10 cellular contexts compared by ENCODE assay signal in the genomic region with DNA sequence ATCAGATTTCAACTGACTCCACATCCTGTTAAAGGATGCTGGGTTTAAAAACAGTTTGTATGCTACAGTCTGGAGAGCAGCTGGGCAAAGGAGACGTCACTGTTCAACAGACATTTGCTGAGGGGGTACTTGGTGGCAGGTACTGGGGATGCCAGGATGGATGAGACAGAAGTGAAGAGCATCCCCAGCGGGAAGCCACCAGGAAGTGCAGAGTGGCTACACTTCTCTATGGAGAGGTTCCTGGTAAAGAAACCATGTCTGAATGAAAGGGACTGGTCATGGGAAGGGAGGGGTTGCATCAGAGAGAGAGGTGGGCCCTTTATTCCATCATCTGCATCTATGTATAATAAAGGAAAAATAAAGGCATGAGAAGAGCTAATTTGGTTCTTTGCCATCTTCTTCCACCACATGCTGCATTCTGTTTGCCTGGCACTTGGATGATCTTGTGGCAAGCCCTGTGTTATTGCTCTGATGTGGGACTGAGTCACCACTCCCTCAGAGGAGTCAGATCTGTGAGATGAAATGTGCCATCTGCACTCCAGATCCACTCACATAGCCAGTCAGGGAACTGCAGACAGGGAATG.
DNase-seq lines count a peak whose midpoint lies in the region; ATAC-seq, FAIRE-seq and TF ChIP-seq lines count a peak whose summit lies in the region.
"Had no signal": no experiment of that assay in that cellular context is flagged by ENCODE, and none has a peak within 500 bp of the region (broad histone marks: within the 10 kb centered on the region; RNA-seq: fewer than 3 reads in every experiment).

No MANE protein-coding gene starts in this region.

- intact Hi-C loops in Calu3 (cut with micrococcal nuclease; ENCODE audit: unreplicated experiment) (no loop called here), body of pancreas (cut with DNase I) (no loop called here)

- H3K27ac Mint-ChIP-seq in Calu3 (ENCODE audit: unreplicated experiment) (peak overlapping the region; percentile 64), neural crest cell (ENCODE audit: unreplicated experiment) (peak overlapping the region; percentile 89)
- H3K27ac Mint-ChIP-seq: memory B cell had no signal

- FAIRE-seq in GM19239 (lab: Jason Lieb, UNC): no peak

- no peak for TF ChIP-seq POLR2A in body of pancreas (IDR thresholded peaks at IDR 0.05)

- H3K9me3 ChIP-seq in body of pancreas: no peaks in the 10 kb centered on the region

- TF ChIP-seq CTCF in Calu3 (IDR thresholded peaks at IDR 0.05; ENCODE audit: unreplicated experiment) (no peak), epithelial cell of esophagus (IDR thresholded peaks at IDR 0.05; ENCODE audit: insufficient read depth, low read depth, low read length, missing control alignments) (no peak), neural crest cell (conservative IDR thresholded peaks at IDR 0.05) (no peak), body of pancreas (IDR thresholded peaks at IDR 0.05) (no peak)

- CTCF ChIA-PET in Calu3 (lab: Charles Lee): no interaction called here

- H3K4me3 Mint-ChIP-seq in Calu3 (ENCODE audit: low read depth, unreplicated experiment): no peak overlapping the region
- H3K4me3 Mint-ChIP-seq in neural crest cell: peak overlapping the region; percentile 70
- H3K4me3 Mint-ChIP-seq: memory B cell had no signal

- H3K27ac ChIP-seq in body of pancreas: no peak overlapping the region

- H3K9me3 Mint-ChIP-seq in Calu3 (ENCODE audit: low read depth, unreplicated experiment) (no peaks in the 10 kb centered on the region), neural crest cell (no peaks in the 10 kb centered on the region)

- WGBS in body of pancreas, 2 donors: 59 to 83% methylated on average over 2 of the region's 2 CpGs

- no peaks in the 10 kb centered on the region for H3K4me1 ChIP-seq in body of pancreas

- no peak for ATAC-seq in body of pancreas
- ATAC-seq in HG03095 (IDR thresholded peaks at IDR 0.05; ENCODE audit: unreplicated experiment): no peak

- H3K36me3 Mint-ChIP-seq in Calu3 (ENCODE audit: insufficient read depth, unreplicated experiment) (peaks cover 60% of the 10 kb centered on the region), neural crest cell (ENCODE audit: low read depth) (peaks cover 24% of the 10 kb centered on the region)

- peaks cover 24% of the 10 kb centered on the region for H3K4me1 Mint-ChIP-seq in Calu3 (ENCODE audit: low read depth, unreplicated experiment)
- peaks cover 56% of the 10 kb centered on the region for H3K4me1 Mint-ChIP-seq in neural crest cell

- no TSS peak for BruUV-seq in Calu3 (replicated peaks; lab: Mats Ljungman, UMichigan)

- DNase-seq in Calu3 (no peak), NCI-H345 treated with DMSO at 0.1 percent for 48 hours (lab: John Stamatoyannopoulos, UW; ENCODE audit: unreplicated experiment) (peak; percentile 42), epithelial cell of esophagus (ENCODE audit: low read depth) (peak; percentile 92), neural crest cell (ENCODE audit: low read depth, low spot score) (no peak), body of pancreas (no peak), KG1 (lab: John Stamatoyannopoulos, UW) (no peak), GM19239 (ENCODE audit: insufficient read length, low spot score) (no peak)
- DNase-seq: activated CD8-positive, alpha-beta memory T cell treated with anti-CD3 and anti-CD28 coated beads, Interleukin-2, amount 50 U/mL, for 48 hours had no signal

- H3K4me3 ChIP-seq in epithelial cell of esophagus (ENCODE audit: low read length): no peak overlapping the region
- no peak overlapping the region for H3K4me3 ChIP-seq in body of pancreas

- no peaks in the 10 kb centered on the region for H3K27me3 ChIP-seq in body of pancreas

- peaks cover 0 to 11% of the 10 kb centered on the region in 2 donors for H3K36me3 ChIP-seq in body of pancreas (replicated peaks in 1 of 2; ENCODE audit: insufficient read depth in 1 of 2, low read depth in 2 of 2)

- H3K27me3 Mint-ChIP-seq in Calu3 (ENCODE audit: unreplicated experiment) (no peaks in the 10 kb centered on the region), neural crest cell (ENCODE audit: low read depth) (no peaks in the 10 kb centered on the region)

Comparison
In these comparisons a context has a peak if more than half of its experiments do, and no peak if none do; other contexts are left out.
1. DNase-seq: peak in NCI-H345 treated with DMSO at 0.1 percent for 48 hours (single experiment) and epithelial cell of esophagus (single experiment); none in Calu3 (single experiment), neural crest cell (single experiment), body of pancreas (0 of 4), KG1 (single experiment) and GM19239 (single experiment).